ENCODE assay signal across 30 cellular contexts in the genomic region with DNA sequence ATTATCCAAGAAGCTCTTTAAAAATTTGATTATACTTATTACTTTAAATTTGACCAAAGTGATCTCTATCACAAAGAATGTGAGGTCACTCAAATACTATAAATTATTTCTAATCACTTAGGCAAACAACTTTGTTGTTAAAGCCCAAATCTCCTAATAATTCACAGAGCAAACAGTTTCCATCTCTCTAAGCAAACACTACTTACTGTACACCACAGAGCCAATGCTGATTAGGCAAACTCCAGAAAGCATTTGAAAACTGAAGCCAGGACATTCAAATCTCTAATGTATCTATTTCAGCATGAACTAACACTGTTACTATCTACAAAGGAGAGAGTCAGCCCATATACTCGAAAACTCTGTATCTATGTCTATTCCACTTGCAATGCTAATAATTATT.
"Had no signal": no experiment of that assay in that cellular context is flagged by ENCODE, and none has a peak within 500 bp of the region (broad histone marks: within the 10 kb centered on the region; RNA-seq: fewer than 3 reads in every experiment).

No MANE protein-coding gene starts in this region.

- H3K27me3 ChIP-seq: esophagus squamous epithelium, neural progenitor cell, right atrium auricular region, stomach, tibial artery, upper lobe of right lung had no signal

- DNase-seq: activated B cell treated with CpG ODN at 0.5 μM for 24 hours; activated CD4-positive, alpha-beta T cell treated with anti-CD3 and anti-CD28 coated beads for 36 hours; activated CD8-positive, alpha-beta memory T cell treated with anti-CD3 and anti-CD28 coated beads, Interleukin-2, amount 10 ng/mL, durations not matched to agents 7 days and 5 days; activated CD8-positive, alpha-beta T cell treated with anti-CD3 and anti-CD28 coated beads, Interleukin-2, amount 10 ng/mL, durations not matched to agents 7 days and 5 days; activated naive CD4-positive, alpha-beta T cell; activated T-cell treated with anti-CD3 and anti-CD28 coated beads, Interleukin-2, amount 50 U/mL, for 48 hours; anterior cingulate cortex; effector CD8-positive, alpha-beta T cell; esophagus squamous epithelium; foreskin melanocyte; islet precursor cell; left ventricle myocardium inferior; mesendoderm; natural killer cell; occipital lobe; psoas muscle; stimulated activated CD4-positive, alpha-beta T cell treated with anti-CD3 and anti-CD28 coated beads, Interleukin-15, amount 100 ng/mL, for 24 hours; stimulated activated CD4-positive, alpha-beta T cell treated with anti-CD3 and anti-CD28 coated beads, Interleukin-2, amount 100 ng/mL, for 24 hours; stimulated activated naive B cell treated with anti-CD40 and anti-IgM and Interleukin-4, amounts not matched to agents 10 μg/mL and 1 μg/mL and 100 μg/mL, for 72 hours; stomach; tibial artery; upper lobe of right lung had no signal

- H3K4me2 ChIP-seq: neural progenitor cell had no signal

- H3K9me3 ChIP-seq: esophagus squamous epithelium, left ventricle myocardium inferior, psoas muscle, right atrium auricular region, stomach, tibial artery, upper lobe of right lung had no signal

- H3K4me1 ChIP-seq: esophagus squamous epithelium, psoas muscle, right atrium auricular region, tibial artery, upper lobe of right lung had no signal

- H3K27ac ChIP-seq: epithelial cell of prostate, esophagus squamous epithelium, left ventricle myocardium inferior, neural progenitor cell, parathyroid adenoma, psoas muscle, right atrium auricular region, stomach, tibial artery, upper lobe of right lung had no signal

- FAIRE-seq: bronchial epithelial cell, colon, endometrium had no signal

- H2AFZ ChIP-seq: neural progenitor cell, parathyroid adenoma had no signal

- H3K36me3 ChIP-seq: esophagus squamous epithelium, right atrium auricular region, tibial artery, upper lobe of right lung had no signal

- ATAC-seq: activated CD4-positive, alpha-beta T cell treated with anti-CD3 and anti-CD28 coated beads for 36 hours; activated CD8-positive, alpha-beta memory T cell treated with anti-CD3 and anti-CD28 coated beads, Interleukin-2, amount 10 ng/mL, durations not matched to agents 7 days and 5 days; activated CD8-positive, alpha-beta T cell treated with anti-CD3 and anti-CD28 coated beads, Interleukin-2, amount 10 ng/mL, durations not matched to agents 7 days and 5 days; natural killer cell; psoas muscle; stimulated activated naive B cell treated with anti-CD40 and anti-IgM and Interleukin-4, amounts not matched to agents 10 μg/mL and 1 μg/mL and 100 μg/mL, for 72 hours; upper lobe of right lung had no signal

- H3K9ac ChIP-seq: neural progenitor cell, parathyroid adenoma had no signal

- H3K4me3 ChIP-seq: esophagus squamous epithelium, left ventricle myocardium inferior, lung, neural progenitor cell, psoas muscle, right atrium auricular region, stomach, tibial artery, upper lobe of right lung had no signal
